ENCODE assay signal across 8 cellular contexts in the genomic region with DNA sequence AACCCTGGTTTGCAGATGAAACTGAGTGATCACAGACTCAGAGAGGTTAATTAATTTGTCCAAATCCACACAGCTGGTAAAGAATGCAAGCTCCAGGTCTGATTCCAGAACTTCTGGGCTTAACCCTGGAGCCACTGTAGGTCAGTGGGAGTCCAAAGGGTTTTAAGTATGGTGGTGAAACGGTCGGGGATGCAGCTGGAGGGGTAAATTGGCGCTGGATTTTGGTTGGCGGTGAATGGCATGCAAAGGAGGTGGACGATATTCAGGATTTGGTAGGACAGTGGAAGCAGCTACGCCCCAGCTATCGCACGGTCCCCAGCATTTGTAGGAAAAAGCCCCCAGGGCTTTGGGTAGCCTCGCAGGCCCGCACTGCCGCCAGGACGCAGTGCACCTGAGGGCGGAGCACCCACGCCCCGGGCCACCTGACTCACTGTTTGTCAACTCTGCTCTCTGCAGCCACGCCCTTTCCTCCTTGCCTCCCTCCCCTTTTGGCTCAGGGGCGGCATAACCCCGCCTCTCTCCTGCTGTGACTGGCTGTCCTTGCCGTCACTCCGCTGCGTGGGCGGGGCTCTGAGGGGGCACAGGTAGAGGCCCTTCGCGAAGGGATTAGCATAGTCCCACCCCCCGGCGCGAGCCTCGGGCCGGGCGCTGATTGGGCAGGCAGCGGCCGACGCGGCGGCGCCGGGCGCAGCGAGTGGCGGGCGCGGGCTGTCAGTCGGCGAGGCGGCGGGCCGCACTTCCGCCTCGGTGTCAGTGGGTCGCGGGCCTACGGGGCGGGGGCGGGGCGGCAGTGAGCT. TPM values are rescaled to one million over a fixed set of nuclear protein-coding genes. Genes with fewer than 3 reads are reported as not detected.
DNase-seq lines count a peak whose midpoint lies in the region; ATAC-seq, FAIRE-seq and TF ChIP-seq lines count a peak whose summit lies in the region.

Gene OSBPL2, plus strand, starts transcription at position 750 of the 797 bp plus-strand sequence. CDS start 17,664 bp downstream, outside the sequence.

- FAIRE-seq in bronchial epithelial cell (lab: Jason Lieb, UNC): no peak

- ATAC-seq in GM18907 (IDR thresholded peaks at IDR 0.05; ENCODE audit: unreplicated experiment): peak; percentile 98
- ATAC-seq in HG03159 (IDR thresholded peaks at IDR 0.05; ENCODE audit: unreplicated experiment): peak; percentile 98

- no peaks in the 10 kb centered on the region for H3K27me3 ChIP-seq in bronchial epithelial cell (ENCODE audit: control insufficient read depth, insufficient read depth, low read length)

- H3K4me3 ChIP-seq in WI38 (ENCODE audit: low read depth, low read length) (peak within 1 kb of the TSS; percentile 76), bronchial epithelial cell (ENCODE audit: low read depth, low read length) (peak within 1 kb of the TSS; percentile 68)

- TF ChIP-seq CTCF in WI38 (IDR thresholded peaks at IDR 0.05; ENCODE audit: low read depth, low read length) (no peak), bronchial epithelial cell (IDR thresholded peaks at IDR 0.05; ENCODE audit: insufficient read depth, low read length, severe bottlenecking) (no peak)

- in situ Hi-C loops in ACHN (cut with HindIII; ENCODE audit: low pct_ligation_motif_present, low pct_unique_long_range_greater_than_20kb, low sequenced_read_pairs): no loop called here

- peak; percentile 95 for DNase-seq in ACHN
- peak; percentile 94 for DNase-seq in NCI-H2227 treated with DMSO at 0.1 percent for 48 hours (lab: John Stamatoyannopoulos, UW)
- peak; percentile 95 for DNase-seq in bronchial epithelial cell (ENCODE audit: low read depth)
- peak; percentile 100 for DNase-seq in iPS-NIHi11 (ENCODE audit: low spot score)
- DNase-seq in smooth muscle cell of the brain vasculature (ENCODE audit: low read depth, low spot score): peak; percentile 92

- H3K36me3 ChIP-seq in bronchial epithelial cell (ENCODE audit: control insufficient read depth, insufficient read depth, low read length): peaks cover 3% of the 10 kb centered on the region

RNA-seq across cellular contexts. Expression of gene OSBPL2, which starts in this region (rescaled TPM):
- total RNA-seq in bronchial epithelial cell: 49.8 and 70.4 TPM in 2 replicates

Comparison
In these comparisons a context has a peak if more than half of its experiments do, and no peak if none do; other contexts are left out.
1. Peak in every context shown above with its lines: DNase-seq, ATAC-seq and H3K4me3 ChIP-seq.